Comparison of ENCODE assay signal across 29 cellular contexts in the genomic region with DNA sequence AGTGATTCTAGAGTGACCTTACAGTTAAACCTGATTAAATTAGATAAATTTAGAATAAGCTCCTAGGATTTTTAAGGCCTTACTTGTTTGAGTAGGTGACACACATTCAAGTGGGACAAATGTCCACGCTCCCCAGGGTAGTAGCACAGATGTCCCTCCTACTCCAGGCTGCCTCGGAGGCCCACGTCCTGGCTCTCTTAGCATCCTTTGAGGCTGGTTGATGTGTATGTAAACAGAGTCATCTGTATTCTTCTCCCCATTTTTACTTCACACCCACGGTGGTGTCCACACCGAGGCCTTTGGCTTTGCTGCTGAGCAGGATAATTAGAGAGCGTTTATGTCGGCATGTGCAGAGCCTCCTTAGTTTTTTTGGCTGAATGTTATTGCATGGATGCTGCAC.
"Had no signal": no experiment of that assay in that cellular context is flagged by ENCODE, and none has a peak within 500 bp of the region (broad histone marks: within the 10 kb centered on the region; RNA-seq: fewer than 3 reads in every experiment).

No MANE protein-coding gene starts in this region.

- H3K27me3 ChIP-seq: adrenal gland, body of pancreas, colonic mucosa, heart left ventricle had no signal

- H3K4me1 Mint-ChIP-seq: activated CD4-positive, alpha-beta T cell treated with anti-CD3 and anti-CD28 coated beads for 36 hours; activated naive CD4-positive, alpha-beta T cell treated with anti-CD3 and anti-CD28 coated beads, Interleukin-2, amount 50 U/mL, for 24 hours; activated naive CD8-positive, alpha-beta T cell treated with anti-CD3 and anti-CD28 coated beads for 36 hours had no signal

- DNase-seq: activated CD4-positive, alpha-beta memory T cell treated with anti-CD3 and anti-CD28 coated beads for 36 hours; activated CD4-positive, alpha-beta T cell treated with anti-CD3 and anti-CD28 coated beads for 36 hours; activated CD4-positive, alpha-beta T cell treated with anti-CD3 and anti-CD28 coated beads, Interleukin-2, amount 10 ng/mL, durations not matched to agents 24 days and 14 days; activated CD4-positive, CD25-positive, alpha-beta regulatory T cell; activated CD4-positive, CD25-positive, alpha-beta regulatory T cell treated with anti-CD3 and anti-CD28 coated beads, Interleukin-2, amount 50 U/mL, for 72 hours; activated CD8-positive, alpha-beta memory T cell treated with anti-CD3 and anti-CD28 coated beads, Interleukin-2, amount 10 ng/mL, durations not matched to agents 7 days and 5 days; activated CD8-positive, alpha-beta memory T cell treated with anti-CD3 and anti-CD28 coated beads, Interleukin-2, amount 50 U/mL, for 4 hours; activated CD8-positive, alpha-beta T cell treated with anti-CD3 and anti-CD28 coated beads, Interleukin-2, amount 10 ng/mL, durations not matched to agents 7 days and 5 days; activated effector memory CD4-positive, alpha-beta T cell treated with anti-CD3 and anti-CD28 coated beads, Interleukin-2, amount 50 U/mL, for 16 hours; activated naive CD4-positive, alpha-beta T cell treated with anti-CD3 and anti-CD28 coated beads for 36 hours; activated naive CD8-positive, alpha-beta T cell treated with anti-CD3 and anti-CD28 coated beads for 36 hours; activated naive CD8-positive, alpha-beta T cell treated with anti-CD3 and anti-CD28 coated beads, Interleukin-2, amount 50 U/mL, for 24 hours; activated T-cell treated with anti-CD3 and anti-CD28 coated beads, Interleukin-2, amount 50 U/mL, for 1 hour; activated T-cell treated with anti-CD3 and anti-CD28 coated beads, Interleukin-2, amount 50 U/mL, for 48 hours; amygdala; aorta; body of pancreas; central memory CD4-positive, alpha-beta T cell; cerebellar nuclear complex; colonic mucosa; effector CD8-positive, alpha-beta T cell; foreskin fibroblast; heart left ventricle; T-helper 2 cell had no signal

- H3K4me3 ChIP-seq: adrenal gland, body of pancreas, colonic mucosa, heart left ventricle had no signal

- ATAC-seq: activated CD4-positive, alpha-beta T cell treated with anti-CD3 and anti-CD28 coated beads for 36 hours; activated CD8-positive, alpha-beta memory T cell treated with anti-CD3 and anti-CD28 coated beads, Interleukin-2, amount 10 ng/mL, durations not matched to agents 7 days and 5 days; activated CD8-positive, alpha-beta T cell treated with anti-CD3 and anti-CD28 coated beads, Interleukin-2, amount 10 ng/mL, durations not matched to agents 7 days and 5 days; activated naive CD8-positive, alpha-beta T cell treated with anti-CD3 and anti-CD28 coated beads, Interleukin-2, amount 50 U/mL, for 24 hours; body of pancreas; esophagus mucosa; heart left ventricle had no signal

- H3K27ac ChIP-seq: adrenal gland, body of pancreas, colonic mucosa, heart left ventricle had no signal

- H3K27me3 Mint-ChIP-seq: activated CD4-positive, alpha-beta memory T cell treated with anti-CD3 and anti-CD28 coated beads for 36 hours; activated CD4-positive, alpha-beta T cell treated with anti-CD3 and anti-CD28 coated beads for 36 hours; activated CD4-positive, alpha-beta T cell treated with anti-CD3 and anti-CD28 coated beads, Interleukin-2, amount 10 ng/mL, durations not matched to agents 24 days and 14 days; activated CD8-positive, alpha-beta memory T cell treated with anti-CD3 and anti-CD28 coated beads, Interleukin-2, amount 10 ng/mL, durations not matched to agents 7 days and 5 days; activated naive CD4-positive, alpha-beta T cell treated with anti-CD3 and anti-CD28 coated beads, Interleukin-2, amount 50 U/mL, for 24 hours; activated naive CD8-positive, alpha-beta T cell treated with anti-CD3 and anti-CD28 coated beads for 36 hours; activated naive CD8-positive, alpha-beta T cell treated with anti-CD3 and anti-CD28 coated beads, Interleukin-2, amount 50 U/mL, for 24 hours had no signal

- H3K9me3 Mint-ChIP-seq: activated CD4-positive, alpha-beta memory T cell treated with anti-CD3 and anti-CD28 coated beads for 36 hours; activated CD4-positive, alpha-beta T cell treated with anti-CD3 and anti-CD28 coated beads, Interleukin-2, amount 10 ng/mL, durations not matched to agents 24 days and 14 days; activated naive CD4-positive, alpha-beta T cell treated with anti-CD3 and anti-CD28 coated beads for 36 hours; activated naive CD4-positive, alpha-beta T cell treated with anti-CD3 and anti-CD28 coated beads, Interleukin-2, amount 50 U/mL, for 24 hours; activated naive CD8-positive, alpha-beta T cell treated with anti-CD3 and anti-CD28 coated beads for 36 hours; activated naive CD8-positive, alpha-beta T cell treated with anti-CD3 and anti-CD28 coated beads, Interleukin-2, amount 50 U/mL, for 24 hours; activated T-helper 1 cell treated with anti-CD3 and anti-CD28 coated beads, Interleukin-12 subunit alpha, Interleukin-12 subunit beta, Interleukin-2, Interleukin-4 antibody, amounts not matched to agents 30 ng/mL and 10 ng/mL and 1 ng/mL, durations not matched to agents 14 hours and 24 hours and 36 hours; activated T-helper 2 cell treated with anti-CD3 and anti-CD28 coated beads, Interferon-gamma antibody, Interleukin-2, Interleukin-4, amounts not matched to agents 10 μg/mL and 5 μg/mL and 100 μg/mL, durations not matched to agents 14 hours and 24 hours and 36 hours had no signal

- H3K4me1 ChIP-seq: adrenal gland, colonic mucosa had no signal

- H3K27ac Mint-ChIP-seq: activated CD4-positive, alpha-beta memory T cell treated with anti-CD3 and anti-CD28 coated beads for 36 hours; activated CD4-positive, alpha-beta T cell treated with anti-CD3 and anti-CD28 coated beads for 36 hours; activated CD4-positive, alpha-beta T cell treated with anti-CD3 and anti-CD28 coated beads, Interleukin-2, amount 10 ng/mL, durations not matched to agents 24 days and 14 days; activated CD8-positive, alpha-beta memory T cell treated with anti-CD3 and anti-CD28 coated beads, Interleukin-2, amount 10 ng/mL, durations not matched to agents 7 days and 5 days; activated CD8-positive, alpha-beta T cell treated with anti-CD3 and anti-CD28 coated beads, Interleukin-2, amount 10 ng/mL, durations not matched to agents 7 days and 5 days; activated naive CD4-positive, alpha-beta T cell treated with anti-CD3 and anti-CD28 coated beads for 36 hours; activated naive CD4-positive, alpha-beta T cell treated with anti-CD3 and anti-CD28 coated beads, Interleukin-2, amount 50 U/mL, for 24 hours; activated naive CD8-positive, alpha-beta T cell treated with anti-CD3 and anti-CD28 coated beads for 36 hours; activated naive CD8-positive, alpha-beta T cell treated with anti-CD3 and anti-CD28 coated beads, Interleukin-2, amount 50 U/mL, for 24 hours; activated T-helper 1 cell treated with anti-CD3 and anti-CD28 coated beads, Interleukin-12 subunit alpha, Interleukin-12 subunit beta, Interleukin-2, Interleukin-4 antibody, amounts not matched to agents 30 ng/mL and 10 ng/mL and 1 ng/mL, durations not matched to agents 14 hours and 24 hours and 36 hours; activated T-helper 2 cell treated with anti-CD3 and anti-CD28 coated beads, Interferon-gamma antibody, Interleukin-2, Interleukin-4, amounts not matched to agents 10 μg/mL and 5 μg/mL and 100 μg/mL, durations not matched to agents 14 hours and 24 hours and 36 hours had no signal

- H3K9me3 ChIP-seq: adrenal gland, body of pancreas, colonic mucosa, heart left ventricle had no signal

- H3K4me3 Mint-ChIP-seq: activated CD4-positive, alpha-beta memory T cell treated with anti-CD3 and anti-CD28 coated beads for 36 hours; activated CD4-positive, alpha-beta T cell treated with anti-CD3 and anti-CD28 coated beads for 36 hours; activated CD4-positive, alpha-beta T cell treated with anti-CD3 and anti-CD28 coated beads, Interleukin-2, amount 10 ng/mL, durations not matched to agents 24 days and 14 days; activated CD8-positive, alpha-beta memory T cell treated with anti-CD3 and anti-CD28 coated beads, Interleukin-2, amount 10 ng/mL, durations not matched to agents 7 days and 5 days; activated CD8-positive, alpha-beta T cell treated with anti-CD3 and anti-CD28 coated beads, Interleukin-2, amount 10 ng/mL, durations not matched to agents 7 days and 5 days; activated naive CD4-positive, alpha-beta T cell treated with anti-CD3 and anti-CD28 coated beads for 36 hours; activated naive CD4-positive, alpha-beta T cell treated with anti-CD3 and anti-CD28 coated beads, Interleukin-2, amount 50 U/mL, for 24 hours; activated naive CD8-positive, alpha-beta T cell treated with anti-CD3 and anti-CD28 coated beads for 36 hours; activated naive CD8-positive, alpha-beta T cell treated with anti-CD3 and anti-CD28 coated beads, Interleukin-2, amount 50 U/mL, for 24 hours; activated T-helper 1 cell treated with anti-CD3 and anti-CD28 coated beads, Interleukin-12 subunit alpha, Interleukin-12 subunit beta, Interleukin-2, Interleukin-4 antibody, amounts not matched to agents 30 ng/mL and 10 ng/mL and 1 ng/mL, durations not matched to agents 14 hours and 24 hours and 36 hours had no signal
